Comparison of ENCODE assay signal across 18 cellular contexts in the genomic region with DNA sequence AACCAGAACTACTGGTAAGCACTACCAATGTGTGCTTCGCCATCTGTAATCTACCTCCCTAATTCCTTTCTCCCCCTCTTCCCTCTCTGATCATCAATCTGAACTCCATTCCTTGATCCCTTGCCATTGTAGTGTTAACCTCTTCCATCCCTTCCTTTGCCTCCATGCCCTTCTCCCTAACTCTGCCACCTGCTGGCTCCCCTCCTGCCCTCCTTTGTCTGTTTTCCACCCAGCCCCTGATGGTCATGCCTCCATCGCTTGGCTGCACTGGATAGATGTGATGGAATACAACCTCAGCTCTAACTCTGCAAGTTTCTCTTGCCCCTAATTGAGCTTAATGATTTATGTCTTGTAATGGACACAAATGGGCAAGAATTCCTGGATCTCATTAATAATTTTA.
"Had no signal": no experiment of that assay in that cellular context is flagged by ENCODE, and none has a peak within 500 bp of the region (broad histone marks: within the 10 kb centered on the region; RNA-seq: fewer than 3 reads in every experiment).

No MANE protein-coding gene starts in this region.

- DNase-seq: KBM-7, MV-4-11, NCI-H1048, NCI-H1105, NCI-H1417, NCI-H1436 treated with DMSO at 0.1 percent for 48 hours, NCI-H1694, NCI-H187 treated with DMSO at 0.1 percent for 48 hours, NCI-H2171 treated with DMSO at 0.1 percent for 48 hours, NCI-H345, NCI-H446 treated with DMSO at 0.1 percent for 48 hours, NCI-H510A treated with DMSO at 0.1 percent for 48 hours, NCI-H526, PC-3, SK-N-SH, SW 1271 had no signal

- ATAC-seq: Panc1, PC-3 had no signal

- H3K4me2 ChIP-seq: SK-N-SH had no signal

- H3K9me3 ChIP-seq: SK-N-SH had no signal

- H3K9ac ChIP-seq: SK-N-SH had no signal

- H3K27ac ChIP-seq: RWPE1 had no signal
